In genomic region chr2:10659898-10660568, GRCh38 we compare ENCODE assay signal across 8 cellular contexts. TPM values are rescaled to one million over a fixed set of nuclear protein-coding genes. Genes with fewer than 3 reads are reported as not detected.
DNase-seq lines count a peak whose midpoint lies in the region; ATAC-seq and TF ChIP-seq lines count a peak whose summit lies in the region.

No MANE protein-coding gene starts in this region.

- H3K27me3 Mint-ChIP-seq in activated CD8-positive, alpha-beta T cell treated with anti-CD3 and anti-CD28 coated beads for 36 hours = no peaks in the 10 kb centered on the region
- peaks cover under 1% of the 10 kb centered on the region for H3K27me3 Mint-ChIP-seq in nephron progenitor cell (ENCODE audit: low read depth, poor library complexity)

- CTCF ChIA-PET in activated CD8-positive, alpha-beta T cell treated with anti-CD3 and anti-CD28 coated beads for 36 hours (lab: Charles Lee) = interaction anchor here (1.0 to 2.2 kb wide), 18 partner anchors 8 to 251 kb away, joined by 3 to 7 read pairs (median 4); no protein-coding TSS in a partner anchor

- POLR2A ChIA-PET in activated CD8-positive, alpha-beta T cell treated with anti-CD3 and anti-CD28 coated beads for 36 hours (lab: Charles Lee) = no interaction called here

- H3K4me3 Mint-ChIP-seq in activated CD8-positive, alpha-beta T cell treated with anti-CD3 and anti-CD28 coated beads for 36 hours = no peak overlapping the region
- no peak overlapping the region for H3K4me3 Mint-ChIP-seq in nephron progenitor cell

- H3K9me3 Mint-ChIP-seq in activated CD8-positive, alpha-beta T cell treated with anti-CD3 and anti-CD28 coated beads for 36 hours = no peaks in the 10 kb centered on the region
- H3K9me3 Mint-ChIP-seq in nephron progenitor cell = no peaks in the 10 kb centered on the region

- H3K27ac Mint-ChIP-seq in activated CD8-positive, alpha-beta T cell treated with anti-CD3 and anti-CD28 coated beads for 36 hours = no peak overlapping the region
- no peak overlapping the region for H3K27ac Mint-ChIP-seq in nephron progenitor cell

- intact Hi-C loops in activated CD8-positive, alpha-beta T cell treated with anti-CD3 and anti-CD28 coated beads for 36 hours (cut with micrococcal nuclease) = loop anchor here (5.0 kb wide), 1 partner anchor 213 kb away; the partner anchor contains the start of gene ODC1

- ATAC-seq in activated CD8-positive, alpha-beta T cell treated with anti-CD3 and anti-CD28 coated beads for 36 hours = peak; percentile 87
- ATAC-seq in esophagus mucosa = peak; percentile 75
- no peak for ATAC-seq in HG03135 (IDR thresholded peaks at IDR 0.05; ENCODE audit: unreplicated experiment)

- H3K4me1 Mint-ChIP-seq in activated CD8-positive, alpha-beta T cell treated with anti-CD3 and anti-CD28 coated beads for 36 hours (ENCODE audit: low read depth) = peaks cover 22% of the 10 kb centered on the region
- no peaks in the 10 kb centered on the region for H3K4me1 Mint-ChIP-seq in nephron progenitor cell

- peak; percentile 62 for DNase-seq in DMS53 (lab: John Stamatoyannopoulos, UW)
- DNase-seq in DMS53 treated with DMSO at 0.1 percent for 48 hours (lab: John Stamatoyannopoulos, UW; ENCODE audit: unreplicated experiment) = no peak
- peak; percentile 7 to 64 (median 33) for DNase-seq in NCI-H1417 (lab: John Stamatoyannopoulos, UW)
- peak; percentile 68 for DNase-seq in activated CD8-positive, alpha-beta T cell treated with anti-CD3 and anti-CD28 coated beads for 36 hours
- DNase-seq in nephron progenitor cell = peak; percentile 58
- DNase-seq in DMS79 (lab: John Stamatoyannopoulos, UW) = no peak

- peak; percentile 77 for TF ChIP-seq CTCF in activated CD8-positive, alpha-beta T cell treated with anti-CD3 and anti-CD28 coated beads for 36 hours (IDR thresholded peaks at IDR 0.05)
- TF ChIP-seq CTCF in nephron progenitor cell (IDR thresholded peaks at IDR 0.05) = peak; percentile 69

- H3K36me3 Mint-ChIP-seq in activated CD8-positive, alpha-beta T cell treated with anti-CD3 and anti-CD28 coated beads for 36 hours (ENCODE audit: low read depth) = peaks cover 41% of the 10 kb centered on the region
- peaks cover 29% of the 10 kb centered on the region for H3K36me3 Mint-ChIP-seq in nephron progenitor cell (ENCODE audit: low read depth)

RNA-seq across cellular contexts. Expression of gene NOL10, which starts 29.7 kb away (rescaled TPM):
- 10 to 100 TPM; 30.5 to 32.9 TPM for total RNA-seq in activated CD8-positive, alpha-beta T cell treated with anti-CD3 and anti-CD28 coated beads for 36 hours
- 16.7 TPM for total RNA-seq in esophagus mucosa

Comparison
In these comparisons a context has a peak if more than half of its experiments do, and no peak if none do; other contexts are left out.
1. DNase-seq: peak in DMS53 (single experiment), NCI-H1417 (3 of 3), activated CD8-positive, alpha-beta T cell treated with anti-CD3 and anti-CD28 coated beads for 36 hours (single experiment) and nephron progenitor cell (single experiment); none in DMS53 treated with DMSO at 0.1 percent for 48 hours (single experiment) and DMS79 (single experiment).